33 cellular contexts compared by ENCODE assay signal in genomic region chr2:149006883-149007543, GRCh38. TPM values are rescaled to one million over a fixed set of nuclear protein-coding genes. Genes with fewer than 3 reads are reported as not detected.
DNase-seq lines count a peak whose midpoint lies in the region; TF ChIP-seq lines count a peak whose summit lies in the region.
"Had no signal": no experiment of that assay in that cellular context is flagged by ENCODE, and none has a peak within 500 bp of the region (broad histone marks: within the 10 kb centered on the region; RNA-seq: fewer than 3 reads in every experiment).

No MANE protein-coding gene starts in this region.

- peaks cover 0 to 4% (median 0%) of the 10 kb centered on the region in 6 donors for H3K4me1 ChIP-seq in spleen
- H3K4me1 ChIP-seq: BLaER1, colonic mucosa, psoas muscle had no signal

- H3K4me3 ChIP-seq in epithelial cell of esophagus (ENCODE audit: low read length) (no peak overlapping the region), spleen (no peak overlapping the region)
- H3K4me3 ChIP-seq: BLaER1, cardiac muscle cell, colonic mucosa, psoas muscle, tibial nerve had no signal

- intact Hi-C loops in spleen (cut with DNase I; ENCODE audit: low total_unique reads), result no loop called here

- no peak for TF ChIP-seq POLR2A in spleen (IDR thresholded peaks at IDR 0.05)

- DNase-seq in HPDE6-E6E7 (ENCODE audit: extremely low spot score) (peak; percentile 54), RWPE1 (ENCODE audit: low spot score) (peak; percentile 66), epithelial cell of esophagus (ENCODE audit: low read depth) (peak; percentile 87), spleen (no peak), anterior cingulate cortex (lab: John Stamatoyannopoulos, UW) (no peak), activated T-cell treated with anti-CD3 and anti-CD28 coated beads for 4 hours (no peak), Kasumi-1 (lab: John Stamatoyannopoulos, UW) (no peak)
- DNase-seq: activated CD4-positive, alpha-beta T cell treated with anti-CD3 and anti-CD28 coated beads for 48 hours; colonic mucosa; COR-L47; DMS53; effector memory CD8-positive, alpha-beta T cell; erythroblast; head of caudate nucleus; kidney; left ventricle myocardium superior; naive thymus-derived CD8-positive, alpha-beta T cell; NCI-H1694 treated with DMSO at 0.1 percent for 48 hours; NCI-H2171 treated with DMSO at 0.1 percent for 48 hours; NCI-H510A; PC-3; psoas muscle; stimulated activated CD4-positive, alpha-beta T cell treated with anti-CD3 and anti-CD28 coated beads, Interleukin-12 subunit alpha, Interleukin-12 subunit beta, amount 100 ng/mL, for 4 hours; stimulated activated CD4-positive, alpha-beta T cell treated with anti-CD3 and anti-CD28 coated beads, Interleukin-2, amount 100 ng/mL, for 48 hours; T-helper 9 cell; WERI-Rb-1 had no signal

- H3K27ac ChIP-seq in RWPE1 (no peak overlapping the region), spleen (peak overlapping the region in 5 of 8 donors; percentile 43 to 72 (median 66))
- H3K27ac ChIP-seq: BLaER1, cardiac muscle cell, colonic mucosa, psoas muscle, tibial nerve, WERI-Rb-1 had no signal

- no peaks in the 10 kb centered on the region for H3K27me3 ChIP-seq in spleen (replicated peaks in 1 of 7)
- H3K27me3 ChIP-seq: BLaER1, cardiac muscle cell, colonic mucosa, tibial nerve had no signal

- TF ChIP-seq CTCF in RWPE1 (conservative IDR thresholded peaks at IDR 0.05; ENCODE audit: low read depth) (no peak), epithelial cell of esophagus (IDR thresholded peaks at IDR 0.05; ENCODE audit: insufficient read depth, low read depth, low read length, missing control alignments) (no peak), spleen (IDR thresholded peaks at IDR 0.05 in 8 of 11, conservative IDR thresholded peaks at IDR 0.05 in 3 of 11) (no peak)

- WGBS in spleen, 5 donors, result 83 to 91% (median 87%) methylated on average over 4 of the region's 4 CpGs

- H3K36me3 ChIP-seq in spleen, result peaks cover 0 to 17% (median 0%) of the 10 kb centered on the region in 6 donors
- H3K36me3 ChIP-seq: cardiac muscle cell, colonic mucosa, WERI-Rb-1 had no signal

- CTCF ChIA-PET in RWPE1 (lab: Yijun Ruan, JAX), result interaction anchor here (0.6 to 1.0 kb wide), 2 partner anchors 11 to 221 kb away, joined by 3 to 6 read pairs; no protein-coding TSS in a partner anchor

- no peaks in the 10 kb centered on the region for H3K9me3 ChIP-seq in spleen
- H3K9me3 ChIP-seq: BLaER1, colonic mucosa, psoas muscle, tibial nerve had no signal

- POLR2A ChIA-PET in RWPE1 (lab: Yijun Ruan, JAX; ENCODE audit: low non-redundant PET), result no interaction called here

RNA-seq across cellular contexts. Expression of gene LYPD6B, which starts 31.5 kb away (rescaled TPM):
- total RNA-seq in spleen, result 1 to 10 TPM in 6 of 7 donors, under 1 TPM in 1; 0.46 to 3.5 (median 1.6) TPM
- 1 to 10 TPM; 1.2 to 3.5 (median 2.7) TPM for polyA plus RNA-seq in spleen
- total RNA-seq: activated naive CD4-positive, alpha-beta T cell treated with anti-CD3 and anti-CD28 coated beads, Interleukin-2, amount 50 U/mL, for 72 hours; left ventricle myocardium superior; mononuclear cell; naive thymus-derived CD8-positive, alpha-beta T cell; psoas muscle; Right ventricle myocardium inferior; sciatic nerve; tibial nerve had no signal
- polyA plus RNA-seq: naive thymus-derived CD8-positive, alpha-beta T cell; psoas muscle had no signal

Comparison
In these comparisons a context has a peak if more than half of its experiments do, and no peak if none do; other contexts are left out.
1. DNase-seq: peak in HPDE6-E6E7 (single experiment), RWPE1 (single experiment) and epithelial cell of esophagus (single experiment); none in spleen (single experiment), anterior cingulate cortex (0 of 58), activated T-cell treated with anti-CD3 and anti-CD28 coated beads for 4 hours (single experiment) and Kasumi-1 (0 of 2).